In the genomic region with DNA sequence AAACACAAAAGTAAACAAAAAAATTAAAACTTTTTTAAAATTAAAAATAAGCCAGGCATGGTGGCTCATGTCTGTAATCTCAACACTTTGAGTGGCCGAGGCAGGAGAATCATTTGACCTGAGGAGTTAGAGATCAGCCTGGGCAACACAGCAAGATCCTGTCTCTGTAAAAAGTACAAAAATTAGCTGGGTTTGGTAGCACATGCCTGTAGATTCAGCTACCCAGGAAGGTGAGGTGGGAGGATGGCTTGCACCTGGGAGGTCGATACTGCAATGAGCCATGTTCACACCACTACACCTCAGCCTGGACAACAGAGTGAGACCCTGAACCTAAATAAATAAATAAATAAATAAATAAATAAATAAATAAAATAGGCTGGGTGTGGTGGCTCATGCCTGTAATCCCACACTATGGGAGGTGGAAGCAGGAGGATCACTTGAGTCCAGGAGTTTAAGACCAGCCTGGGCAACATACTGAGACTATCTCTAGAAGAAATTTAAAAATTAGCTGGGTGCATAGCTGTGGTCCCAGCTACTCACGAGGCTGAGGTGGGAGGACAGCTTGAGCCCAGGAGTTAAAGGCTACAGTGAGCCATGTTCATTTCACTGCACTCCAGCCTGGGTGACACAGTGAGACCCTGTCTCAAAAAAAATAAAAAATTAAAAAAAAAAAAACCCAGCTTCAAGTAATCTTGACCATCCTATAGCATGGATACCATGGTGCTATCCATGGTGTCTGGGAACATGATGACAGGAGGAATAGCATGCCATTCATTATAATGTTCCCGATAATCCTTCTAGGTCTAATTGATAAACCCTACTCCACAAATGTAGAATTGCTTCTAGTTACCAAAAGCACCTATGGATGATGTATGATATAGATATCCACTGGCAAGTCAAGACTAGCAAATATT, we compare ENCODE assay signal across 1 cellular context.
TF ChIP-seq lines count a peak whose summit lies in the region.

No MANE protein-coding gene starts in this region.

TF ChIP-seq in HEK293, 187 proteins besides CTCF, POLR2A, EP300 and RAD21 (continued from another document and continues in another):
- TF ChIP-seq, protein P1, sequence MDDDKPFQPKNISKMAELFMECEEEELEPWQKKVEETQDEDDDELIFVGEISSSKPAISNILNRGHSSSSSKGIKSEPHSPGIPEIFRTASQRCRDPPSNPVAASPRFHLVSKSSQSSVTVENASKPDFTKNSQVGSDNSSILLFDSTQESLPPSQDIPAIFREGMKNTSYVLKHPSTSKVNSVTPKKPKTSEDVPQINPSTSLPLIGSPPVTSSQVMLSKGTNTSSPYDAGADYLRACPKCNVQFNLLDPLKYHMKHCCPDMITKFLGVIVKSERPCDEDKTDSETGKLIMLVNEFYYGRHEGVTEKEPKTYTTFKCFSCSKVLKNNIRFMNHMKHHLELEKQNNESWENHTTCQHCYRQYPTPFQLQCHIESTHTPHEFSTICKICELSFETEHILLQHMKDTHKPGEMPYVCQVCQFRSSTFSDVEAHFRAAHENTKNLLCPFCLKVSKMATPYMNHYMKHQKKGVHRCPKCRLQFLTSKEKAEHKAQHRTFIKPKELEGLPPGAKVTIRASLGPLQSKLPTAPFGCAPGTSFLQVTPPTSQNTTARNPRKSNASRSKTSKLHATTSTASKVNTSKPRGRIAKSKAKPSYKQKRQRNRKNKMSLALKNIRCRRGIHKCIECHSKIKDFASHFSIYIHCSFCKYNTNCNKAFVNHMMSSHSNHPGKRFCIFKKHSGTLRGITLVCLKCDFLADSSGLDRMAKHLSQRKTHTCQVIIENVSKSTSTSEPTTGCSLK (tag by site-specific recombination; IDR thresholded peaks at IDR 0.05) = no peak
- TF ChIP-seq, protein P2, sequence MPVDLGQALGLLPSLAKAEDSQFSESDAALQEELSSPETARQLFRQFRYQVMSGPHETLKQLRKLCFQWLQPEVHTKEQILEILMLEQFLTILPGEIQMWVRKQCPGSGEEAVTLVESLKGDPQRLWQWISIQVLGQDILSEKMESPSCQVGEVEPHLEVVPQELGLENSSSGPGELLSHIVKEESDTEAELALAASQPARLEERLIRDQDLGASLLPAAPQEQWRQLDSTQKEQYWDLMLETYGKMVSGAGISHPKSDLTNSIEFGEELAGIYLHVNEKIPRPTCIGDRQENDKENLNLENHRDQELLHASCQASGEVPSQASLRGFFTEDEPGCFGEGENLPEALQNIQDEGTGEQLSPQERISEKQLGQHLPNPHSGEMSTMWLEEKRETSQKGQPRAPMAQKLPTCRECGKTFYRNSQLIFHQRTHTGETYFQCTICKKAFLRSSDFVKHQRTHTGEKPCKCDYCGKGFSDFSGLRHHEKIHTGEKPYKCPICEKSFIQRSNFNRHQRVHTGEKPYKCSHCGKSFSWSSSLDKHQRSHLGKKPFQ (tag by site-specific recombination; IDR thresholded peaks at IDR 0.05) = no peak
- TF ChIP-seq ZNF132 (tag by site-specific recombination; IDR thresholded peaks at IDR 0.05; ENCODE audit: borderline replicate concordance) = no peak
- TF ChIP-seq ZNF560 (tag by site-specific recombination; IDR thresholded peaks at IDR 0.05; ENCODE audit: borderline replicate concordance) = no peak
- TF ChIP-seq ZNF391 (tag by site-specific recombination; IDR thresholded peaks at IDR 0.05; ENCODE audit: borderline replicate concordance, low read depth) = no peak
- no peak for TF ChIP-seq ZIC2 (tag by site-specific recombination; IDR thresholded peaks at IDR 0.05)
- TF ChIP-seq, protein P3, sequence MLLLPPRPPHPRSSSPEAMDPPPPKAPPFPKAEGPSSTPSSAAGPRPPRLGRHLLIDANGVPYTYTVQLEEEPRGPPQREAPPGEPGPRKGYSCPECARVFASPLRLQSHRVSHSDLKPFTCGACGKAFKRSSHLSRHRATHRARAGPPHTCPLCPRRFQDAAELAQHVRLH (tag by site-specific recombination; IDR thresholded peaks at IDR 0.05) = no peak
- peak; percentile 25; the same call in 1 of the 2 replicates for TF ChIP-seq ZNF654 (tag by site-specific recombination; IDR thresholded peaks at IDR 0.05; ENCODE audit: low read depth)
- no peak for TF ChIP-seq ZNF600 (tag by site-specific recombination; IDR thresholded peaks at IDR 0.05)
- TF ChIP-seq ZNF157 (tag by site-specific recombination; IDR thresholded peaks at IDR 0.05) = no peak
- TF ChIP-seq, protein P4, sequence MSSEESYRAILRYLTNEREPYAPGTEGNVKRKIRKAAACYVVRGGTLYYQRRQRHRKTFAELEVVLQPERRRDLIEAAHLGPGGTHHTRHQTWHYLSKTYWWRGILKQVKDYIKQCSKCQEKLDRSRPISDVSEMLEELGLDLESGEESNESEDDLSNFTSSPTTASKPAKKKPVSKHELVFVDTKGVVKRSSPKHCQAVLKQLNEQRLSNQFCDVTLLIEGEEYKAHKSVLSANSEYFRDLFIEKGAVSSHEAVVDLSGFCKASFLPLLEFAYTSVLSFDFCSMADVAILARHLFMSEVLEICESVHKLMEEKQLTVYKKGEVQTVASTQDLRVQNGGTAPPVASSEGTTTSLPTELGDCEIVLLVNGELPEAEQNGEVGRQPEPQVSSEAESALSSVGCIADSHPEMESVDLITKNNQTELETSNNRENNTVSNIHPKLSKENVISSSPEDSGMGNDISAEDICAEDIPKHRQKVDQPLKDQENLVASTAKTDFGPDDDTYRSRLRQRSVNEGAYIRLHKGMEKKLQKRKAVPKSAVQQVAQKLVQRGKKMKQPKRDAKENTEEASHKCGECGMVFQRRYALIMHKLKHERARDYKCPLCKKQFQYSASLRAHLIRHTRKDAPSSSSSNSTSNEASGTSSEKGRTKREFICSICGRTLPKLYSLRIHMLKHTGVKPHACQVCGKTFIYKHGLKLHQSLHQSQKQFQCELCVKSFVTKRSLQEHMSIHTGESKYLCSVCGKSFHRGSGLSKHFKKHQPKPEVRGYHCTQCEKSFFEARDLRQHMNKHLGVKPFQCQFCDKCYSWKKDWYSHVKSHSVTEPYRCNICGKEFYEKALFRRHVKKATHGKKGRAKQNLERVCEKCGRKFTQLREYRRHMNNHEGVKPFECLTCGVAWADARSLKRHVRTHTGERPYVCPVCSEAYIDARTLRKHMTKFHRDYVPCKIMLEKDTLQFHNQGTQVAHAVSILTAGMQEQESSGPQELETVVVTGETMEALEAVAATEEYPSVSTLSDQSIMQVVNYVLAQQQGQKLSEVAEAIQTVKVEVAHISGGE (tag by site-specific recombination; conservative IDR thresholded peaks at IDR 0.05; ENCODE audit: low read depth) = peak; percentile 64
- TF ChIP-seq ZNF112 (tag by site-specific recombination; IDR thresholded peaks at IDR 0.05) = no peak
- peak; percentile 48 for TF ChIP-seq ZNF510 (tag by site-specific recombination; IDR thresholded peaks at IDR 0.05; ENCODE audit: insufficient replicate concordance)
- TF ChIP-seq, protein P5, sequence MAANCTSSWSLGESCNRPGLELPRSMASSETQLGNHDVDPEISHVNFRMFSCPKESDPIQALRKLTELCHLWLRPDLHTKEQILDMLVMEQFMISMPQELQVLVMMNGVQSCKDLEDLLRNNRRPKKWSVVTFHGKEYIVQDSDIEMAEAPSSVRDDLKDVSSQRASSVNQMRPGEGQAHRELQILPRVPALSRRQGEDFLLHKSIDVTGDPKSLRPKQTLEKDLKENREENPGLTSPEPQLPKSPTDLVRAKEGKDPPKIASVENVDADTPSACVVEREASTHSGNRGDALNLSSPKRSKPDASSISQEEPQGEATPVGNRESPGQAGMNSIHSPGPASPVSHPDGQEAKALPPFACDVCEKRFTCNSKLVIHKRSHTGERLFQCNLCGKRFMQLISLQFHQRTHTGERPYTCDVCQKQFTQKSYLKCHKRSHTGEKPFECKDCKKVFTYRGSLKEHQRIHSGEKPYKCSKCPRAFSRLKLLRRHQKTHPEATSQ (tag by site-specific recombination; IDR thresholded peaks at IDR 0.05) = no peak
- no peak for TF ChIP-seq ZSCAN23 (tag by site-specific recombination; IDR thresholded peaks at IDR 0.05)
- TF ChIP-seq, protein P6, sequence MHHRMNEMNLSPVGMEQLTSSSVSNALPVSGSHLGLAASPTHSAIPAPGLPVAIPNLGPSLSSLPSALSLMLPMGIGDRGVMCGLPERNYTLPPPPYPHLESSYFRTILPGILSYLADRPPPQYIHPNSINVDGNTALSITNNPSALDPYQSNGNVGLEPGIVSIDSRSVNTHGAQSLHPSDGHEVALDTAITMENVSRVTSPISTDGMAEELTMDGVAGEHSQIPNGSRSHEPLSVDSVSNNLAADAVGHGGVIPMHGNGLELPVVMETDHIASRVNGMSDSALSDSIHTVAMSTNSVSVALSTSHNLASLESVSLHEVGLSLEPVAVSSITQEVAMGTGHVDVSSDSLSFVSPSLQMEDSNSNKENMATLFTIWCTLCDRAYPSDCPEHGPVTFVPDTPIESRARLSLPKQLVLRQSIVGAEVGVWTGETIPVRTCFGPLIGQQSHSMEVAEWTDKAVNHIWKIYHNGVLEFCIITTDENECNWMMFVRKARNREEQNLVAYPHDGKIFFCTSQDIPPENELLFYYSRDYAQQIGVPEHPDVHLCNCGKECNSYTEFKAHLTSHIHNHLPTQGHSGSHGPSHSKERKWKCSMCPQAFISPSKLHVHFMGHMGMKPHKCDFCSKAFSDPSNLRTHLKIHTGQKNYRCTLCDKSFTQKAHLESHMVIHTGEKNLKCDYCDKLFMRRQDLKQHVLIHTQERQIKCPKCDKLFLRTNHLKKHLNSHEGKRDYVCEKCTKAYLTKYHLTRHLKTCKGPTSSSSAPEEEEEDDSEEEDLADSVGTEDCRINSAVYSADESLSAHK (tag by site-specific recombination; IDR thresholded peaks at IDR 0.05) = no peak
- TF ChIP-seq ZNF530 (tag by site-specific recombination; IDR thresholded peaks at IDR 0.05; ENCODE audit: low read depth) = no peak
- TF ChIP-seq ZNF140 (tag by site-specific recombination; IDR thresholded peaks at IDR 0.05) = peak; percentile 57; the same call in 1 of the 2 replicates
- no peak for TF ChIP-seq ZNF596 (tag by site-specific recombination; IDR thresholded peaks at IDR 0.05)
- no peak; the same call in 1 of the 2 replicates for TF ChIP-seq GLI2 (tag by site-specific recombination; IDR thresholded peaks at IDR 0.05; ENCODE audit: borderline replicate concordance, low read depth)
- no peak for TF ChIP-seq WT1 (tag by site-specific recombination; IDR thresholded peaks at IDR 0.05)
- no peak; the same call in none of the 2 replicates for TF ChIP-seq ZNF555 (tag by site-specific recombination; conservative IDR thresholded peaks at IDR 0.05)
- TF ChIP-seq ZNF747 (tag by site-specific recombination; IDR thresholded peaks at IDR 0.05) = no peak
- no peak; the same call in 1 of the 2 replicates for TF ChIP-seq MYNN (tag by site-specific recombination; IDR thresholded peaks at IDR 0.05; ENCODE audit: borderline replicate concordance)
- TF ChIP-seq ZNF473 (tag by site-specific recombination; IDR thresholded peaks at IDR 0.05) = no peak
- TF ChIP-seq ZNF416 (tag by site-specific recombination; IDR thresholded peaks at IDR 0.05) = no peak
- TF ChIP-seq, protein P7, sequence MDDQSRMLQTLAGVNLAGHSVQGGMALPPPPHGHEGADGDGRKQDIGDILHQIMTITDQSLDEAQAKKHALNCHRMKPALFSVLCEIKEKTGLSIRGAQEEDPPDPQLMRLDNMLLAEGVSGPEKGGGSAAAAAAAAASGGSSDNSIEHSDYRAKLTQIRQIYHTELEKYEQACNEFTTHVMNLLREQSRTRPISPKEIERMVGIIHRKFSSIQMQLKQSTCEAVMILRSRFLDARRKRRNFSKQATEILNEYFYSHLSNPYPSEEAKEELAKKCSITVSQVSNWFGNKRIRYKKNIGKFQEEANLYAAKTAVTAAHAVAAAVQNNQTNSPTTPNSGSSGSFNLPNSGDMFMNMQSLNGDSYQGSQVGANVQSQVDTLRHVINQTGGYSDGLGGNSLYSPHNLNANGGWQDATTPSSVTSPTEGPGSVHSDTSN (CRISPR knock-in tag; IDR thresholded peaks at IDR 0.05) = no peak
- no peak for TF ChIP-seq ZNF610 (tag by site-specific recombination; IDR thresholded peaks at IDR 0.05; ENCODE audit: borderline replicate concordance)
- TF ChIP-seq SALL2 (tag by site-specific recombination; IDR thresholded peaks at IDR 0.05; ENCODE audit: borderline replicate concordance) = no peak
- TF ChIP-seq, protein P8, sequence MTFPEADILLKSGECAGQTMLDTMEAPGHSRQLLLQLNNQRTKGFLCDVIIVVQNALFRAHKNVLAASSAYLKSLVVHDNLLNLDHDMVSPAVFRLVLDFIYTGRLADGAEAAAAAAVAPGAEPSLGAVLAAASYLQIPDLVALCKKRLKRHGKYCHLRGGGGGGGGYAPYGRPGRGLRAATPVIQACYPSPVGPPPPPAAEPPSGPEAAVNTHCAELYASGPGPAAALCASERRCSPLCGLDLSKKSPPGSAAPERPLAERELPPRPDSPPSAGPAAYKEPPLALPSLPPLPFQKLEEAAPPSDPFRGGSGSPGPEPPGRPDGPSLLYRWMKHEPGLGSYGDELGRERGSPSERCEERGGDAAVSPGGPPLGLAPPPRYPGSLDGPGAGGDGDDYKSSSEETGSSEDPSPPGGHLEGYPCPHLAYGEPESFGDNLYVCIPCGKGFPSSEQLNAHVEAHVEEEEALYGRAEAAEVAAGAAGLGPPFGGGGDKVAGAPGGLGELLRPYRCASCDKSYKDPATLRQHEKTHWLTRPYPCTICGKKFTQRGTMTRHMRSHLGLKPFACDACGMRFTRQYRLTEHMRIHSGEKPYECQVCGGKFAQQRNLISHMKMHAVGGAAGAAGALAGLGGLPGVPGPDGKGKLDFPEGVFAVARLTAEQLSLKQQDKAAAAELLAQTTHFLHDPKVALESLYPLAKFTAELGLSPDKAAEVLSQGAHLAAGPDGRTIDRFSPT (tag by site-specific recombination; IDR thresholded peaks at IDR 0.05) = no peak
- TF ChIP-seq ZFP69B (tag by site-specific recombination; IDR thresholded peaks at IDR 0.05) = no peak
- TF ChIP-seq ZNF48 (tag by site-specific recombination; IDR thresholded peaks at IDR 0.05) = no peak
- no peak for TF ChIP-seq ZNF707 (tag by site-specific recombination; IDR thresholded peaks at IDR 0.05)
- TF ChIP-seq SETDB1 (IDR thresholded peaks at IDR 0.05; ENCODE audit: insufficient read length, low read length) = no peak
- TF ChIP-seq ZNF571 (tag by site-specific recombination; IDR thresholded peaks at IDR 0.05) = no peak
- peak; percentile 28; the same call in 1 of the 2 replicates for TF ChIP-seq ZNF629 (tag by site-specific recombination; IDR thresholded peaks at IDR 0.05)
- no peak for TF ChIP-seq ZBTB17 (tag by site-specific recombination; IDR thresholded peaks at IDR 0.05)
- TF ChIP-seq, protein P9, sequence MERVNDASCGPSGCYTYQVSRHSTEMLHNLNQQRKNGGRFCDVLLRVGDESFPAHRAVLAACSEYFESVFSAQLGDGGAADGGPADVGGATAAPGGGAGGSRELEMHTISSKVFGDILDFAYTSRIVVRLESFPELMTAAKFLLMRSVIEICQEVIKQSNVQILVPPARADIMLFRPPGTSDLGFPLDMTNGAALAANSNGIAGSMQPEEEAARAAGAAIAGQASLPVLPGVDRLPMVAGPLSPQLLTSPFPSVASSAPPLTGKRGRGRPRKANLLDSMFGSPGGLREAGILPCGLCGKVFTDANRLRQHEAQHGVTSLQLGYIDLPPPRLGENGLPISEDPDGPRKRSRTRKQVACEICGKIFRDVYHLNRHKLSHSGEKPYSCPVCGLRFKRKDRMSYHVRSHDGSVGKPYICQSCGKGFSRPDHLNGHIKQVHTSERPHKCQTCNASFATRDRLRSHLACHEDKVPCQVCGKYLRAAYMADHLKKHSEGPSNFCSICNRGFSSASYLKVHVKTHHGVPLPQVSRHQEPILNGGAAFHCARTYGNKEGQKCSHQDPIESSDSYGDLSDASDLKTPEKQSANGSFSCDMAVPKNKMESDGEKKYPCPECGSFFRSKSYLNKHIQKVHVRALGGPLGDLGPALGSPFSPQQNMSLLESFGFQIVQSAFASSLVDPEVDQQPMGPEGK (tag by site-specific recombination; IDR thresholded peaks at IDR 0.05) = no peak
- TF ChIP-seq ZNF544 (tag by site-specific recombination; IDR thresholded peaks at IDR 0.05) = no peak
- TF ChIP-seq GFI1B (tag by site-specific recombination; IDR thresholded peaks at IDR 0.05) = peak; percentile 30; the same call in 1 of the 2 replicates
- TF ChIP-seq ZNF221 (tag by site-specific recombination; IDR thresholded peaks at IDR 0.05; ENCODE audit: borderline replicate concordance) = no peak
- no peak for TF ChIP-seq KLF10 (tag by site-specific recombination; IDR thresholded peaks at IDR 0.05)
- no peak for TF ChIP-seq ZBTB7A (tag by site-specific recombination; IDR thresholded peaks at IDR 0.05; ENCODE audit: low read depth)
